ENCODE assay signal across 8 cellular contexts in the genomic region with DNA sequence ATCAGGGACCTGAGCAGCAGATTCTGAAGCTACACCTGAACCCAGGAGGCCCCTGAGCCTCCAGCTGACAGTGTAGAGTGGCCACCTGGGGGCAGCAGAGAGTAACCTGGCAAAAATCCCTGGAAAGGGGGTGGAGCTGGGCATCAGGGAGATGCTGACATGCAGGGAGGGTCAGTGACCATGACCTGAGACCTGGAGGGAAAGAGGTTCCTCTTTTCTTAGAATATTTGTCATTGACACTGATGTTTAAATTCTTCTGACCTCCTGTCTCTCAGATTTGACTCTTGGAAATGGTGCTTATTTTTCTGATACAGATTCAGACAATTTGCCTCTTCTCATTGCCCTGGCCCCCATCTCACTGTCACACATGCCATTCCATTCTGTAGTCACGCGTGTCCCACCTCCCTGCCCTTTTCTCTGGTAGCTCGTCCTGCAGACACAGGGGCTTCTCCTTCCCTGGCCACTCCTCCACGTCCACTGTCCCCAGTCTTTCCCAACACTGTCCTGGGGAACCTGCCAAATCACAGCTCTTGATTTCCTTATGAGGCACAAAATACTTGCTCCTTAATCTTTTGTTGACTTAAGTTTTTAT.
A peak's percentile ranks its signal among the peaks of the same experiment; 100 is the strongest.
DNase-seq lines count a peak whose midpoint lies in the region; ATAC-seq and TF ChIP-seq lines count a peak whose summit lies in the region.

No MANE protein-coding gene starts in this region.

- DNase-seq in ACHN (peak; percentile 44), GM10266 (ENCODE audit: extremely low spot score) (no peak), head of caudate nucleus (peak in 32 of 42 donors; percentile 7 to 76 (median 43)), spleen (no peak)
- peak; percentile 26 for DNase-seq in activated T-helper 2 cell treated with anti-CD3 and anti-CD28 coated beads, Interferon-gamma antibody, Interleukin-2, Interleukin-4, amounts not matched to agents 10 μg/mL and 5 μg/mL and 100 μg/mL, durations not matched to agents 14 hours and 24 hours and 36 hours (ENCODE audit: low spot score)
- no peak for DNase-seq in NK-92 treated with Interleukin-12 subunit alpha and Interleukin-12 subunit beta, amount 100 ng/mL, for 24 hours (lab: John Stamatoyannopoulos, UW)

- ATAC-seq in HG02938 (IDR thresholded peaks at IDR 0.05; ENCODE audit: unreplicated experiment) = no peak

- TF ChIP-seq CTCF in GM10266 (IDR thresholded peaks at IDR 0.05; ENCODE audit: control insufficient read depth, insufficient read depth, low read depth, missing control alignments) (peak; percentile 45), OCI-LY1 (IDR thresholded peaks at IDR 0.05; ENCODE audit: low read length) (peak; percentile 66), spleen (IDR thresholded peaks at IDR 0.05 in 8 of 11, conservative IDR thresholded peaks at IDR 0.05 in 3 of 11) (peak in 9 of 11 experiments; percentile 41 to 76 (median 64))

- no peak overlapping the region for H3K27ac Mint-ChIP-seq in activated T-helper 2 cell treated with anti-CD3 and anti-CD28 coated beads, Interferon-gamma antibody, Interleukin-2, Interleukin-4, amounts not matched to agents 10 μg/mL and 5 μg/mL and 100 μg/mL, durations not matched to agents 14 hours and 24 hours and 36 hours

- H3K9me3 Mint-ChIP-seq in activated T-helper 2 cell treated with anti-CD3 and anti-CD28 coated beads, Interferon-gamma antibody, Interleukin-2, Interleukin-4, amounts not matched to agents 10 μg/mL and 5 μg/mL and 100 μg/mL, durations not matched to agents 14 hours and 24 hours and 36 hours = no peaks in the 10 kb centered on the region

- H3K27ac ChIP-seq in OCI-LY1 (ENCODE audit: low read depth, low read length, poor library complexity, severe bottlenecking) (no peak overlapping the region), spleen (no peak overlapping the region)

- no peak overlapping the region for H3K4me3 ChIP-seq in OCI-LY1 (ENCODE audit: low read depth, low read length, poor library complexity, severe bottlenecking)
- no peak overlapping the region for H3K4me3 ChIP-seq in spleen

- H3K79me2 ChIP-seq in OCI-LY1 (ENCODE audit: insufficient read depth, low read length) = no peaks in the 10 kb centered on the region

- no peaks in the 10 kb centered on the region for H3K4me1 Mint-ChIP-seq in activated T-helper 2 cell treated with anti-CD3 and anti-CD28 coated beads, Interferon-gamma antibody, Interleukin-2, Interleukin-4, amounts not matched to agents 10 μg/mL and 5 μg/mL and 100 μg/mL, durations not matched to agents 14 hours and 24 hours and 36 hours (ENCODE audit: low read depth)

- H2AFZ ChIP-seq in OCI-LY1 (ENCODE audit: low read length) = no peak overlapping the region

- no peaks in the 10 kb centered on the region for H3F3A ChIP-seq in OCI-LY1 (ENCODE audit: insufficient read depth, low read length)

- H3K27me3 ChIP-seq in OCI-LY1 (ENCODE audit: insufficient read depth, low read length) (no peaks in the 10 kb centered on the region), spleen (replicated peaks in 1 of 7) (peaks cover 0 to 13% (median 0%) of the 10 kb centered on the region in 7 donors)

- H3K9ac ChIP-seq in OCI-LY1 (ENCODE audit: low read length) = no peak overlapping the region

- in situ Hi-C loops in ACHN (cut with HindIII; ENCODE audit: low pct_ligation_motif_present, low pct_unique_long_range_greater_than_20kb, low sequenced_read_pairs) = no loop called here

- intact Hi-C loops in activated T-helper 2 cell treated with anti-CD3 and anti-CD28 coated beads, Interferon-gamma antibody, Interleukin-2, Interleukin-4, amounts not matched to agents 10 μg/mL and 5 μg/mL and 100 μg/mL, durations not matched to agents 14 hours and 24 hours and 36 hours (cut with micrococcal nuclease) = no loop called here
- intact Hi-C loops in head of caudate nucleus (cut with DNase I) (no loop called here), spleen (cut with DNase I; ENCODE audit: low total_unique reads) (no loop called here)

- H3K27me3 Mint-ChIP-seq in activated T-helper 2 cell treated with anti-CD3 and anti-CD28 coated beads, Interferon-gamma antibody, Interleukin-2, Interleukin-4, amounts not matched to agents 10 μg/mL and 5 μg/mL and 100 μg/mL, durations not matched to agents 14 hours and 24 hours and 36 hours (ENCODE audit: low read depth) = peaks cover 18% of the 10 kb centered on the region

- H3K4me2 ChIP-seq in OCI-LY1 (ENCODE audit: low read length) = no peak overlapping the region

- H4K20me1 ChIP-seq in OCI-LY1 (ENCODE audit: insufficient read depth, low read length) = no peaks in the 10 kb centered on the region

- H3K4me3 Mint-ChIP-seq in activated T-helper 2 cell treated with anti-CD3 and anti-CD28 coated beads, Interferon-gamma antibody, Interleukin-2, Interleukin-4, amounts not matched to agents 10 μg/mL and 5 μg/mL and 100 μg/mL, durations not matched to agents 14 hours and 24 hours and 36 hours (ENCODE audit: low read depth) = no peak overlapping the region

- H3K36me3 ChIP-seq in OCI-LY1 (ENCODE audit: insufficient read depth, low read length) (no peaks in the 10 kb centered on the region), spleen (no peaks in the 10 kb centered on the region)

- no peaks in the 10 kb centered on the region for H3K36me3 Mint-ChIP-seq in activated T-helper 2 cell treated with anti-CD3 and anti-CD28 coated beads, Interferon-gamma antibody, Interleukin-2, Interleukin-4, amounts not matched to agents 10 μg/mL and 5 μg/mL and 100 μg/mL, durations not matched to agents 14 hours and 24 hours and 36 hours (ENCODE audit: low read depth)

- TF ChIP-seq POLR2A in spleen (IDR thresholded peaks at IDR 0.05) = no peak

- H3K9me2 ChIP-seq in OCI-LY1 (ENCODE audit: low read depth, low read length) = no peaks in the 10 kb centered on the region

- H3K4me1 ChIP-seq in OCI-LY1 (ENCODE audit: insufficient read depth, low read length, severe bottlenecking) = peaks cover 13% of the 10 kb centered on the region
- peaks cover 0 to 18% (median 12%) of the 10 kb centered on the region in 6 donors for H3K4me1 ChIP-seq in spleen

- 46 to 71% (median 58%) methylated on average over 4 of the region's 4 CpGs for WGBS in spleen, 5 donors

- no peaks in the 10 kb centered on the region for H3K9me3 ChIP-seq in OCI-LY1 (ENCODE audit: low read length)
- no peaks in the 10 kb centered on the region for H3K9me3 ChIP-seq in spleen

Comparison
In these comparisons a context has a peak if more than half of its experiments do, and no peak if none do; other contexts are left out.
1. DNase-seq: peak in ACHN (single experiment), activated T-helper 2 cell treated with anti-CD3 and anti-CD28 coated beads, Interferon-gamma antibody, Interleukin-2, Interleukin-4, amounts not matched to agents 10 μg/mL and 5 μg/mL and 100 μg/mL, durations not matched to agents 14 hours and 24 hours and 36 hours (single experiment) and head of caudate nucleus (32 of 42); none in GM10266 (single experiment), spleen (single experiment) and NK-92 treated with Interleukin-12 subunit alpha and Interleukin-12 subunit beta, amount 100 ng/mL, for 24 hours (single experiment).
2. Peak in every context shown above with its lines, with median percentiles within 50 percentile points of each other: CTCF ChIP-seq.